In the genomic region with DNA sequence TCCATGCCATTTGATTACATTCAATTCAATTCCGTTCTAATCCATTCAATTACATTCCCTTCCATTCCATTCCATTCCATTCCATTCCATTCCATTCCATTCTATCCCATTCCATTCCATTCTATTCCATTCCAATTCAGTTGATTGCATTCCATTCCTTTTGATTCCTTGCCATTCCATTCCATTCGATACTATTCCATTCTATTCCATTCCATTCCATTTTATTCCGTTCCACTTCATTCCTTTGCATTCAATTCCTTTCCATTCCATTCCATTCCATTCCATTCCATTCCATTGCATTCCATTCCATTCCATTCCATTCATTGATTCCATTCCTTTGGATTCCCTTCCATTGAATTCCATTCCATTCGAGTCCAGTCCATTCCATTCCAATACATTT, we compare ENCODE assay signal across 1 cellular context.
TF ChIP-seq lines count a peak whose summit lies in the region.

No MANE protein-coding gene starts in this region.

TF ChIP-seq in HepG2, 621 proteins besides CTCF, POLR2A, EP300 and RAD21 (continued from another document):
- no peak for TF ChIP-seq CEBPZ (IDR thresholded peaks at IDR 0.05; ENCODE audit: low read length)
- TF ChIP-seq KDM6A (CRISPR knock-in tag; IDR thresholded peaks at IDR 0.05; ENCODE audit: low read depth) = no peak
- peak; percentile 66 for TF ChIP-seq LCORL (IDR thresholded peaks at IDR 0.05)
- TF ChIP-seq LCORL (CRISPR knock-in tag; IDR thresholded peaks at IDR 0.05) = no peak
- TF ChIP-seq CEBPB (IDR thresholded peaks at IDR 0.05; ENCODE audit: borderline replicate concordance, low read depth, low read length) = no peak
- TF ChIP-seq ATM (IDR thresholded peaks at IDR 0.05; ENCODE audit: borderline replicate concordance) = peak; percentile 9; the same call in 1 of the 2 replicates
- no peak for TF ChIP-seq SP2 (CRISPR knock-in tag; IDR thresholded peaks at IDR 0.05)
- TF ChIP-seq NFKBIZ (CRISPR knock-in tag; IDR thresholded peaks at IDR 0.05) = no peak
- no peak for TF ChIP-seq PHF21A (CRISPR knock-in tag; IDR thresholded peaks at IDR 0.05)
- no peak for TF ChIP-seq ZFP36L2 (CRISPR knock-in tag; IDR thresholded peaks at IDR 0.05)
- TF ChIP-seq, protein P1, sequence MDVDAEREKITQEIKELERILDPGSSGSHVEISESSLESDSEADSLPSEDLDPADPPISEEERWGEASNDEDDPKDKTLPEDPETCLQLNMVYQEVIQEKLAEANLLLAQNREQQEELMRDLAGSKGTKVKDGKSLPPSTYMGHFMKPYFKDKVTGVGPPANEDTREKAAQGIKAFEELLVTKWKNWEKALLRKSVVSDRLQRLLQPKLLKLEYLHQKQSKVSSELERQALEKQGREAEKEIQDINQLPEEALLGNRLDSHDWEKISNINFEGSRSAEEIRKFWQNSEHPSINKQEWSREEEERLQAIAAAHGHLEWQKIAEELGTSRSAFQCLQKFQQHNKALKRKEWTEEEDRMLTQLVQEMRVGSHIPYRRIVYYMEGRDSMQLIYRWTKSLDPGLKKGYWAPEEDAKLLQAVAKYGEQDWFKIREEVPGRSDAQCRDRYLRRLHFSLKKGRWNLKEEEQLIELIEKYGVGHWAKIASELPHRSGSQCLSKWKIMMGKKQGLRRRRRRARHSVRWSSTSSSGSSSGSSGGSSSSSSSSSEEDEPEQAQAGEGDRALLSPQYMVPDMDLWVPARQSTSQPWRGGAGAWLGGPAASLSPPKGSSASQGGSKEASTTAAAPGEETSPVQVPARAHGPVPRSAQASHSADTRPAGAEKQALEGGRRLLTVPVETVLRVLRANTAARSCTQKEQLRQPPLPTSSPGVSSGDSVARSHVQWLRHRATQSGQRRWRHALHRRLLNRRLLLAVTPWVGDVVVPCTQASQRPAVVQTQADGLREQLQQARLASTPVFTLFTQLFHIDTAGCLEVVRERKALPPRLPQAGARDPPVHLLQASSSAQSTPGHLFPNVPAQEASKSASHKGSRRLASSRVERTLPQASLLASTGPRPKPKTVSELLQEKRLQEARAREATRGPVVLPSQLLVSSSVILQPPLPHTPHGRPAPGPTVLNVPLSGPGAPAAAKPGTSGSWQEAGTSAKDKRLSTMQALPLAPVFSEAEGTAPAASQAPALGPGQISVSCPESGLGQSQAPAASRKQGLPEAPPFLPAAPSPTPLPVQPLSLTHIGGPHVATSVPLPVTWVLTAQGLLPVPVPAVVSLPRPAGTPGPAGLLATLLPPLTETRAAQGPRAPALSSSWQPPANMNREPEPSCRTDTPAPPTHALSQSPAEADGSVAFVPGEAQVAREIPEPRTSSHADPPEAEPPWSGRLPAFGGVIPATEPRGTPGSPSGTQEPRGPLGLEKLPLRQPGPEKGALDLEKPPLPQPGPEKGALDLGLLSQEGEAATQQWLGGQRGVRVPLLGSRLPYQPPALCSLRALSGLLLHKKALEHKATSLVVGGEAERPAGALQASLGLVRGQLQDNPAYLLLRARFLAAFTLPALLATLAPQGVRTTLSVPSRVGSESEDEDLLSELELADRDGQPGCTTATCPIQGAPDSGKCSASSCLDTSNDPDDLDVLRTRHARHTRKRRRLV (CRISPR knock-in tag; IDR thresholded peaks at IDR 0.05) = no peak
- 0 out of 2 replicates have a peak, but pooled peaks have one; percentile 17 for TF ChIP-seq FOXP1 (IDR thresholded peaks at IDR 0.05)
- TF ChIP-seq FOXP1 (CRISPR knock-in tag; IDR thresholded peaks at IDR 0.05) = no peak
- TF ChIP-seq, protein P2, sequence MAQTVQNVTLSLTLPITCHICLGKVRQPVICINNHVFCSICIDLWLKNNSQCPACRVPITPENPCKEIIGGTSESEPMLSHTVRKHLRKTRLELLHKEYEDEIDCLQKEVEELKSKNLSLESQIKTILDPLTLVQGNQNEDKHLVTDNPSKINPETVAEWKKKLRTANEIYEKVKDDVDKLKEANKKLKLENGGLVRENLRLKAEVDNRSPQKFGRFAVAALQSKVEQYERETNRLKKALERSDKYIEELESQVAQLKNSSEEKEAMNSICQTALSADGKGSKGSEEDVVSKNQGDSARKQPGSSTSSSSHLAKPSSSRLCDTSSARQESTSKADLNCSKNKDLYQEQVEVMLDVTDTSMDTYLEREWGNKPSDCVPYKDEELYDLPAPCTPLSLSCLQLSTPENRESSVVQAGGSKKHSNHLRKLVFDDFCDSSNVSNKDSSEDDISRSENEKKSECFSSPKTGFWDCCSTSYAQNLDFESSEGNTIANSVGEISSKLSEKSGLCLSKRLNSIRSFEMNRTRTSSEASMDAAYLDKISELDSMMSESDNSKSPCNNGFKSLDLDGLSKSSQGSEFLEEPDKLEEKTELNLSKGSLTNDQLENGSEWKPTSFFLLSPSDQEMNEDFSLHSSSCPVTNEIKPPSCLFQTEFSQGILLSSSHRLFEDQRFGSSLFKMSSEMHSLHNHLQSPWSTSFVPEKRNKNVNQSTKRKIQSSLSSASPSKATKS (CRISPR knock-in tag; IDR thresholded peaks at IDR 0.05) = no peak
- TF ChIP-seq EED (CRISPR knock-in tag; IDR thresholded peaks at IDR 0.05) = no peak
- peak; percentile 99; the same call in 1 of the 2 replicates for TF ChIP-seq PLRG1 (conservative IDR thresholded peaks at IDR 0.05)
- no peak for TF ChIP-seq NFYB (CRISPR knock-in tag; IDR thresholded peaks at IDR 0.05)
- no peak for TF ChIP-seq AGO2 (optimal IDR thresholded peaks at IDR 0.05; ENCODE audit: low read depth, low read length)
- no peak for TF ChIP-seq ZNF17 (CRISPR knock-in tag; IDR thresholded peaks at IDR 0.05)
- no peak for TF ChIP-seq FOXO1 (CRISPR knock-in tag; IDR thresholded peaks at IDR 0.05)
- TF ChIP-seq ZNF30 (CRISPR knock-in tag; IDR thresholded peaks at IDR 0.05) = no peak
- no peak for TF ChIP-seq REL (CRISPR knock-in tag; conservative IDR thresholded peaks at IDR 0.05)
- no peak for TF ChIP-seq AHR (CRISPR knock-in tag; IDR thresholded peaks at IDR 0.05)
- TF ChIP-seq LRRFIP1 (CRISPR knock-in tag; conservative IDR thresholded peaks at IDR 0.05) = no peak
- peak; percentile 6 for TF ChIP-seq FOXA1 (IDR thresholded peaks at IDR 0.05)
- no peak for TF ChIP-seq FOXA1 (CRISPR knock-in tag; IDR thresholded peaks at IDR 0.05)
- no peak for TF ChIP-seq ZBTB8A (CRISPR knock-in tag; IDR thresholded peaks at IDR 0.05; ENCODE audit: borderline replicate concordance, low read depth)
- no peak for TF ChIP-seq RARA (CRISPR knock-in tag; IDR thresholded peaks at IDR 0.05)
- TF ChIP-seq ZNF782 (CRISPR knock-in tag; IDR thresholded peaks at IDR 0.05; ENCODE audit: borderline replicate concordance) = no peak
- TF ChIP-seq KAT2B (IDR thresholded peaks at IDR 0.05; ENCODE audit: borderline replicate concordance, low read depth, low read length) = no peak
- TF ChIP-seq HMG20B (CRISPR knock-in tag; conservative IDR thresholded peaks at IDR 0.05) = no peak
- peak; percentile 55; the same call in 1 of the 2 replicates for TF ChIP-seq SOX6 (IDR thresholded peaks at IDR 0.05)
- TF ChIP-seq SOX6 (CRISPR knock-in tag; IDR thresholded peaks at IDR 0.05) = no peak
- TF ChIP-seq TFDP1 (CRISPR knock-in tag; IDR thresholded peaks at IDR 0.05; ENCODE audit: borderline replicate concordance) = no peak
- no peak for TF ChIP-seq TP53 (CRISPR knock-in tag; conservative IDR thresholded peaks at IDR 0.05)
- TF ChIP-seq, protein P3, sequence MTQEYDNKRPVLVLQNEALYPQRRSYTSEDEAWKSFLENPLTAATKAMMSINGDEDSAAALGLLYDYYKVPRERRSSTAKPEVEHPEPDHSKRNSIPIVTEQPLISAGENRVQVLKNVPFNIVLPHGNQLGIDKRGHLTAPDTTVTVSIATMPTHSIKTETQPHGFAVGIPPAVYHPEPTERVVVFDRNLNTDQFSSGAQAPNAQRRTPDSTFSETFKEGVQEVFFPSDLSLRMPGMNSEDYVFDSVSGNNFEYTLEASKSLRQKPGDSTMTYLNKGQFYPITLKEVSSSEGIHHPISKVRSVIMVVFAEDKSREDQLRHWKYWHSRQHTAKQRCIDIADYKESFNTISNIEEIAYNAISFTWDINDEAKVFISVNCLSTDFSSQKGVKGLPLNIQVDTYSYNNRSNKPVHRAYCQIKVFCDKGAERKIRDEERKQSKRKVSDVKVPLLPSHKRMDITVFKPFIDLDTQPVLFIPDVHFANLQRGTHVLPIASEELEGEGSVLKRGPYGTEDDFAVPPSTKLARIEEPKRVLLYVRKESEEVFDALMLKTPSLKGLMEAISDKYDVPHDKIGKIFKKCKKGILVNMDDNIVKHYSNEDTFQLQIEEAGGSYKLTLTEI (CRISPR knock-in tag; conservative IDR thresholded peaks at IDR 0.05) = no peak
- no peak for TF ChIP-seq ZNF441 (CRISPR knock-in tag; IDR thresholded peaks at IDR 0.05; ENCODE audit: borderline replicate concordance)
- no peak for TF ChIP-seq THAP8 (CRISPR knock-in tag; IDR thresholded peaks at IDR 0.05; ENCODE audit: borderline replicate concordance)
- 0 out of 2 replicates have a peak, but pooled peaks have one; percentile 1 for TF ChIP-seq ATF7 (IDR thresholded peaks at IDR 0.05)
- no peak for TF ChIP-seq ATF7 (CRISPR knock-in tag; IDR thresholded peaks at IDR 0.05)
- TF ChIP-seq EEA1 (CRISPR knock-in tag; IDR thresholded peaks at IDR 0.05; ENCODE audit: borderline replicate concordance) = no peak
- TF ChIP-seq HMGXB4 (CRISPR knock-in tag; IDR thresholded peaks at IDR 0.05; ENCODE audit: borderline replicate concordance in 1 of 2, low read depth in 1 of 2) = no peak
- TF ChIP-seq RORA (CRISPR knock-in tag; IDR thresholded peaks at IDR 0.05) = no peak
